ENCODE assay signal across 18 cellular contexts in genomic region chr19:50313812-50314536, GRCh38. TPM values are rescaled to one million over a fixed set of nuclear protein-coding genes. Genes with fewer than 3 reads are reported as not detected.
DNase-seq lines count a peak whose midpoint lies in the region; ATAC-seq and TF ChIP-seq lines count a peak whose summit lies in the region.
"Had no signal": no experiment of that assay in that cellular context is flagged by ENCODE, and none has a peak within 500 bp of the region (broad histone marks: within the 10 kb centered on the region; RNA-seq: fewer than 3 reads in every experiment).

No MANE protein-coding gene starts in this region.

- peak overlapping the region; percentile 62 for H3K4me2 ChIP-seq in PC-3 (ENCODE audit: low read length)

- H3K9me3 ChIP-seq in PC-3 (ENCODE audit: low read length), result no peaks in the 10 kb centered on the region

- H3K27ac ChIP-seq in PC-3 (ENCODE audit: low read length), result no peak overlapping the region
- no peak overlapping the region for H3K27ac ChIP-seq in foreskin keratinocyte

- no peaks in the 10 kb centered on the region for H3K79me2 ChIP-seq in PC-3 (ENCODE audit: low read length)

- H3K27me3 Mint-ChIP-seq in stimulated activated naive CD8-positive, alpha-beta T cell treated with anti-CD3 and anti-CD28 coated beads, Interleukin-15, amount 100 ng/mL, for 72 hours, result peaks cover 91% of the 10 kb centered on the region
- peaks cover 53% of the 10 kb centered on the region for H3K27me3 Mint-ChIP-seq in activated CD4-positive, alpha-beta T cell treated with anti-CD3 and anti-CD28 coated beads, Interleukin-2, amount 10 ng/mL, durations not matched to agents 7 days and 5 days

- H3K9me3 Mint-ChIP-seq in stimulated activated naive CD8-positive, alpha-beta T cell treated with anti-CD3 and anti-CD28 coated beads, Interleukin-15, amount 100 ng/mL, for 72 hours, result no peaks in the 10 kb centered on the region
- no peaks in the 10 kb centered on the region for H3K9me3 Mint-ChIP-seq in activated CD4-positive, alpha-beta T cell treated with anti-CD3 and anti-CD28 coated beads, Interleukin-2, amount 10 ng/mL, durations not matched to agents 7 days and 5 days
- H3K9me3 Mint-ChIP-seq: immature natural killer cell; natural killer cell treated with Interleukin-12 subunit alpha and Interleukin-12 subunit beta and Interleukin-15 and Interleukin-18, amount 100 ng/mL, for 72 hours; T-cell had no signal

- peaks cover 39% of the 10 kb centered on the region for H3K4me1 Mint-ChIP-seq in stimulated activated naive CD8-positive, alpha-beta T cell treated with anti-CD3 and anti-CD28 coated beads, Interleukin-15, amount 100 ng/mL, for 72 hours
- H3K4me1 Mint-ChIP-seq in activated CD4-positive, alpha-beta T cell treated with anti-CD3 and anti-CD28 coated beads, Interleukin-2, amount 10 ng/mL, durations not matched to agents 7 days and 5 days, result peaks cover 8% of the 10 kb centered on the region
- H3K4me1 Mint-ChIP-seq: immature natural killer cell had no signal

- no peak overlapping the region for H3K27ac Mint-ChIP-seq in stimulated activated naive CD8-positive, alpha-beta T cell treated with anti-CD3 and anti-CD28 coated beads, Interleukin-15, amount 100 ng/mL, for 72 hours
- H3K27ac Mint-ChIP-seq in activated CD4-positive, alpha-beta T cell treated with anti-CD3 and anti-CD28 coated beads, Interleukin-2, amount 10 ng/mL, durations not matched to agents 7 days and 5 days, result no peak overlapping the region
- H3K27ac Mint-ChIP-seq: immature natural killer cell; natural killer cell treated with Interleukin-12 subunit alpha and Interleukin-12 subunit beta and Interleukin-15 and Interleukin-18, amount 100 ng/mL, for 72 hours had no signal

- peak overlapping the region; percentile 51 to 54 for H3K4me3 Mint-ChIP-seq in stimulated activated naive CD8-positive, alpha-beta T cell treated with anti-CD3 and anti-CD28 coated beads, Interleukin-15, amount 100 ng/mL, for 72 hours
- H3K4me3 Mint-ChIP-seq in activated CD4-positive, alpha-beta T cell treated with anti-CD3 and anti-CD28 coated beads, Interleukin-2, amount 10 ng/mL, durations not matched to agents 7 days and 5 days, result no peak overlapping the region
- H3K4me3 Mint-ChIP-seq: immature natural killer cell had no signal

- H4K20me1 ChIP-seq in PC-3 (ENCODE audit: low read length), result no peaks in the 10 kb centered on the region

- ATAC-seq in stimulated activated naive CD8-positive, alpha-beta T cell treated with anti-CD3 and anti-CD28 coated beads, Interleukin-15, amount 100 ng/mL, for 72 hours, result no peak
- no peak for ATAC-seq in stimulated activated naive CD8-positive, alpha-beta T cell treated with anti-CD3 and anti-CD28 coated beads, Interleukin-15, Interleukin-2, amounts not matched to agents 100 U/mL and 50 U/mL, for 24 hours
- ATAC-seq in PC-3 (no peak; the same call in 1 of the 2 replicates), left colon (peak; percentile 39), GM21529 (IDR thresholded peaks at IDR 0.05; ENCODE audit: unreplicated experiment) (no peak), foreskin keratinocyte (no peak)
- ATAC-seq: natural killer cell treated with Interleukin-12 subunit alpha and Interleukin-12 subunit beta and Interleukin-15 and Interleukin-18, amount 100 ng/mL, for 72 hours; T-cell had no signal

- DNase-seq in stimulated activated naive CD8-positive, alpha-beta T cell treated with anti-CD3 and anti-CD28 coated beads, Interleukin-15, amount 100 ng/mL, for 72 hours, result no peak
- DNase-seq in stimulated activated naive CD8-positive, alpha-beta T cell treated with anti-CD3 and anti-CD28 coated beads, Interleukin-15, Interleukin-2, amounts not matched to agents 100 U/mL and 50 U/mL, for 24 hours, result no peak
- peak; percentile 24 for DNase-seq in PC-3
- DNase-seq in left colon, result no peak
- no peak for DNase-seq in foreskin keratinocyte
- DNase-seq in stimulated activated naive CD4-positive, alpha-beta T cell (lab: John Stamatoyannopoulos, UW), result no peak
- DNase-seq in activated CD4-positive, alpha-beta T cell treated with anti-CD3 and anti-CD28 coated beads, Interleukin-2, amount 10 ng/mL, durations not matched to agents 7 days and 5 days, result no peak
- DNase-seq: activated CD4-positive, alpha-beta T cell treated with anti-CD3 and anti-CD28 coated beads, Interleukin-2, amount 50 U/mL, for 48 hours; activated gamma-delta T cell; AML-193; GOT3; immature natural killer cell; KG1; NCI-H524 treated with DMSO at 0.1 percent for 48 hours; T-cell had no signal

- intact Hi-C loops in PC-3 (cut with micrococcal nuclease), result no loop called here
- intact Hi-C loops in left colon (cut with DNase I, micrococcal nuclease), result no loop called here

- H3K4me1 ChIP-seq in PC-3 (ENCODE audit: insufficient read depth, low read length) (peaks cover 4% of the 10 kb centered on the region), foreskin keratinocyte (no peaks in the 10 kb centered on the region)

- H3K36me3 ChIP-seq in PC-3 (ENCODE audit: low read depth, low read length), result no peaks in the 10 kb centered on the region

- POLR2A ChIA-PET in PC-3 (lab: Charles Lee; ENCODE audit: unreplicated experiment), result interaction anchor here (0.6 kb wide), 2 partner anchors 13 to 15 kb away, joined by 4 to 5 read pairs; partner anchors contain the start of gene KCNC3
- POLR2A ChIA-PET in activated CD4-positive, alpha-beta T cell treated with anti-CD3 and anti-CD28 coated beads, Interleukin-2, amount 10 ng/mL, durations not matched to agents 7 days and 5 days (lab: Charles Lee), result no interaction called here

- H3K9ac ChIP-seq in PC-3 (ENCODE audit: low read length), result no peak overlapping the region

- H2AFZ ChIP-seq in PC-3 (ENCODE audit: low read length), result no peak overlapping the region

- TF ChIP-seq CTCF in PC-3 (conservative IDR thresholded peaks at IDR 0.05; ENCODE audit: low read depth, low read length) (no peak), foreskin keratinocyte (conservative IDR thresholded peaks at IDR 0.05) (no peak)

- H3K36me3 Mint-ChIP-seq in activated CD4-positive, alpha-beta T cell treated with anti-CD3 and anti-CD28 coated beads, Interleukin-2, amount 10 ng/mL, durations not matched to agents 7 days and 5 days (ENCODE audit: low read depth), result peaks cover 2% of the 10 kb centered on the region
- H3K36me3 Mint-ChIP-seq: immature natural killer cell, T-cell had no signal

- no peaks in the 10 kb centered on the region for H3F3A ChIP-seq in PC-3 (ENCODE audit: low read length, unreplicated experiment)

- H3K27me3 ChIP-seq in PC-3 (ENCODE audit: low read length) (peaks cover 27% of the 10 kb centered on the region), foreskin keratinocyte (peaks cover 48% of the 10 kb centered on the region)

- peak overlapping the region; percentile 39; the same call in 1 of the 2 replicates for H3K4me3 ChIP-seq in PC-3 (ENCODE audit: low read length)
- H3K4me3 ChIP-seq: smooth muscle cell had no signal

- no TSS peak for BruUV-seq in PC-3 (replicated peaks; lab: Mats Ljungman, UMichigan)

- CTCF ChIA-PET in PC-3 (lab: Charles Lee), result interaction anchor here (0.6 to 0.8 kb wide), 3 partner anchors 15 to 147 kb away, joined by 3 to 7 read pairs (median 3); partner anchors contain the start of gene KCNC3
- CTCF ChIA-PET in activated CD4-positive, alpha-beta T cell treated with anti-CD3 and anti-CD28 coated beads, Interleukin-2, amount 10 ng/mL, durations not matched to agents 7 days and 5 days (lab: Charles Lee), result no interaction called here

- no peaks in the 10 kb centered on the region for H3K9me2 ChIP-seq in PC-3 (replicated peaks; ENCODE audit: low read length)

RNA-seq across cellular contexts. Expression of gene KCNC3, which starts 15.2 kb away (rescaled TPM):
- total RNA-seq in PC-3 (2014; rRNA removed), result 3.1 and 3.6 TPM in 2 replicates
- 1 to 10 TPM in 1 of 2 donors, under 1 TPM in 1; 0.76 to 1.3 TPM for total RNA-seq in left colon
- total RNA-seq in foreskin keratinocyte, result not detected in 2 replicates
- polyA plus RNA-seq in foreskin keratinocyte, result not detected in 2 replicates
- 1 to 10 TPM; 3.4 to 4.1 TPM for total RNA-seq in activated CD4-positive, alpha-beta T cell treated with anti-CD3 and anti-CD28 coated beads, Interleukin-2, amount 10 ng/mL, durations not matched to agents 7 days and 5 days
- polyA plus RNA-seq: immature natural killer cell had no signal

RNA-seq across cellular contexts. Expression of gene NAPSA, which starts 51.5 kb away (rescaled TPM):
- total RNA-seq in PC-3 (2014; rRNA removed) (1.2 and 3.0 TPM in 2 replicates), left colon (1 to 10 TPM in 1 of 2 donors, under 1 TPM in 1; 0.55 to 1.1 TPM), foreskin keratinocyte (0.41 and 0.53 TPM in 2 replicates)
- polyA plus RNA-seq in foreskin keratinocyte, result 0.62 and 0.82 TPM in 2 replicates
- 1 to 10 TPM; 1.7 to 1.9 TPM for total RNA-seq in activated CD4-positive, alpha-beta T cell treated with anti-CD3 and anti-CD28 coated beads, Interleukin-2, amount 10 ng/mL, durations not matched to agents 7 days and 5 days
